ENCODE assay signal across 17 cellular contexts in the genomic region with DNA sequence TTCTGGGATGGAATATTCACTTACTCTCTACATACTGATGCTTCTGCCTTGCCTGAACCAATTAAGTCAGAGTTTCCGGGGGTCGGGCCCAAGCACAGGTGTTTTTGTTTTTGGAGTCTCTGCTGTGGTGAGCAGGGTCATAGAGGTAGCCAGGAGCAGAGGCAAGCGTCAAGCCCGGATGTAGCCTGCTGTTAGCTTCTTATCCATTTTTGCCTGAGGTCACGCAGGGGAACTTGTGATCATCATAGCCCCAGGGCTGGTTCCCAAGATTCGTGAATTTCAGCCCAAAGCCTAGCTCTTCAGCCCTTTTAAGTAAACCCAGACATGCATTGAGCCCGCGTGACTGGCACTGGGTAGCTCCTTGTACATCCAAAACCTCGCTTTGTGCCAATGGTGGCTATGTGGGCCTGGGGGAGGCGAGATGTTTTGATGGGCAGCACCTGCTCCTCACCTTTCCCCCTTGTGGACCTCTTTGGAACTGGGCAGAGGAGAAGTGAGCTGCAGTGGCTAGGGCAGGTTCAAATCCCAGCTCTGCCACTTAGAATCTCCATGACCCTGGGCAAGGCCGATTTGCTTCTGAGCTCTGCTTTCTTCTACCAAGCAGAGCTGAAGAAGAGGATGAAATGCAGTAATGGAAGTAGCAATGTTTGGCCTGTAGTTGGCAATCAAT. TPM values are rescaled to one million over a fixed set of nuclear protein-coding genes. Genes with fewer than 3 reads are reported as not detected.
DNase-seq lines count a peak whose midpoint lies in the region; ATAC-seq and TF ChIP-seq lines count a peak whose summit lies in the region.
"Had no signal": no experiment of that assay in that cellular context is flagged by ENCODE, and none has a peak within 500 bp of the region (broad histone marks: within the 10 kb centered on the region; RNA-seq: fewer than 3 reads in every experiment).

No MANE protein-coding gene starts in this region.

- no peaks in the 10 kb centered on the region for H3K36me3 Mint-ChIP-seq in type B pancreatic cell
- H3K36me3 Mint-ChIP-seq in stimulated activated memory B cell treated with anti-CD40 and anti-IgM and Interleukin-4, amounts not matched to agents 10 μg/mL and 1 μg/mL and 100 μg/mL, for 72 hours, result no peaks in the 10 kb centered on the region

- peak; percentile 8 for TF ChIP-seq CTCF in fibroblast of the aortic adventitia (IDR thresholded peaks at IDR 0.05; ENCODE audit: insufficient read depth, low read length)
- TF ChIP-seq CTCF in type B pancreatic cell (conservative IDR thresholded peaks at IDR 0.05), result peak; percentile 33

- ATAC-seq in stimulated activated memory B cell treated with anti-CD40 and anti-IgM and Interleukin-4, amounts not matched to agents 10 μg/mL and 1 μg/mL and 100 μg/mL, for 72 hours, result no peak
- ATAC-seq: Panc1, Right ventricle myocardium inferior had no signal

- peaks cover 2% of the 10 kb centered on the region; the same call in 1 of the 2 replicates for H3K27me3 ChIP-seq in H7 (ENCODE audit: control insufficient read depth, insufficient read depth, low read length)
- H3K27me3 ChIP-seq: MG63 had no signal

- H3K9me3 Mint-ChIP-seq in type B pancreatic cell, result no peaks in the 10 kb centered on the region
- H3K9me3 Mint-ChIP-seq in stimulated activated memory B cell treated with anti-CD40 and anti-IgM and Interleukin-4, amounts not matched to agents 10 μg/mL and 1 μg/mL and 100 μg/mL, for 72 hours, result no peaks in the 10 kb centered on the region

- peak overlapping the region; percentile 70 for H3K27ac Mint-ChIP-seq in type B pancreatic cell
- no peak overlapping the region for H3K27ac Mint-ChIP-seq in stimulated activated memory B cell treated with anti-CD40 and anti-IgM and Interleukin-4, amounts not matched to agents 10 μg/mL and 1 μg/mL and 100 μg/mL, for 72 hours

- peak overlapping the region; percentile 18 for H3K4me3 Mint-ChIP-seq in type B pancreatic cell
- no peak overlapping the region for H3K4me3 Mint-ChIP-seq in stimulated activated memory B cell treated with anti-CD40 and anti-IgM and Interleukin-4, amounts not matched to agents 10 μg/mL and 1 μg/mL and 100 μg/mL, for 72 hours

- H3K4me3 ChIP-seq in H7 (ENCODE audit: insufficient read depth, low read depth, low read length) (no peak overlapping the region), fibroblast of the aortic adventitia (ENCODE audit: low read depth, low read length) (no peak overlapping the region)
- H3K4me3 ChIP-seq: MG63, SK-N-MC had no signal

- no peaks in the 10 kb centered on the region for H3K36me3 ChIP-seq in H7 (replicated peaks; ENCODE audit: control insufficient read depth, insufficient read depth, low read length)

- peaks cover 31% of the 10 kb centered on the region for H3K4me1 Mint-ChIP-seq in type B pancreatic cell (ENCODE audit: unreplicated experiment)
- H3K4me1 Mint-ChIP-seq in stimulated activated memory B cell treated with anti-CD40 and anti-IgM and Interleukin-4, amounts not matched to agents 10 μg/mL and 1 μg/mL and 100 μg/mL, for 72 hours, result peaks cover 6% of the 10 kb centered on the region

- H3K27me3 Mint-ChIP-seq in type B pancreatic cell, result peaks cover 11% of the 10 kb centered on the region
- peaks cover 65% of the 10 kb centered on the region for H3K27me3 Mint-ChIP-seq in stimulated activated memory B cell treated with anti-CD40 and anti-IgM and Interleukin-4, amounts not matched to agents 10 μg/mL and 1 μg/mL and 100 μg/mL, for 72 hours

- DNase-seq in H7 (peak; percentile 70), RPMI8226 (peak; percentile 14), fibroblast of the aortic adventitia (ENCODE audit: low read depth) (no peak), type B pancreatic cell (ENCODE audit: extremely low spot score, unreplicated experiment) (no peak), OCI-M2 (lab: John Stamatoyannopoulos, UW; ENCODE audit: unreplicated experiment) (no peak), KG1 (lab: John Stamatoyannopoulos, UW) (no peak)
- DNase-seq: DMS 273 treated with DMSO at 0.1 percent for 48 hours, HCEC 1CT, Karpas-422, MG63, NCI-H1092 treated with DMSO at 0.1 percent for 48 hours, NCI-H2081 treated with DMSO at 0.1 percent for 48 hours, NCI-H510A treated with DMSO at 0.1 percent for 48 hours had no signal

RNA-seq across cellular contexts. Expression of a gene that starts 33.7 kb away (rescaled TPM):
- total RNA-seq in H7 (2014; rRNA removed; shearing (Covaris generic)), result 1.9 TPM in 2 replicates
- total RNA-seq in fibroblast of the aortic adventitia (ENCODE audit: low replicate concordance), result 0.54 TPM in 1 of 2 replicates, not detected in the other
- total RNA-seq in type B pancreatic cell (ENCODE audit: low replicate concordance), result 1.7 and 3.2 TPM in 2 replicates

Comparison
In these comparisons a context has a peak if more than half of its experiments do, and no peak if none do; other contexts are left out.
1. DNase-seq: peak in H7 (single experiment) and RPMI8226 (single experiment); none in fibroblast of the aortic adventitia (single experiment), type B pancreatic cell (single experiment), OCI-M2 (single experiment) and KG1 (single experiment).